In the genomic region with DNA sequence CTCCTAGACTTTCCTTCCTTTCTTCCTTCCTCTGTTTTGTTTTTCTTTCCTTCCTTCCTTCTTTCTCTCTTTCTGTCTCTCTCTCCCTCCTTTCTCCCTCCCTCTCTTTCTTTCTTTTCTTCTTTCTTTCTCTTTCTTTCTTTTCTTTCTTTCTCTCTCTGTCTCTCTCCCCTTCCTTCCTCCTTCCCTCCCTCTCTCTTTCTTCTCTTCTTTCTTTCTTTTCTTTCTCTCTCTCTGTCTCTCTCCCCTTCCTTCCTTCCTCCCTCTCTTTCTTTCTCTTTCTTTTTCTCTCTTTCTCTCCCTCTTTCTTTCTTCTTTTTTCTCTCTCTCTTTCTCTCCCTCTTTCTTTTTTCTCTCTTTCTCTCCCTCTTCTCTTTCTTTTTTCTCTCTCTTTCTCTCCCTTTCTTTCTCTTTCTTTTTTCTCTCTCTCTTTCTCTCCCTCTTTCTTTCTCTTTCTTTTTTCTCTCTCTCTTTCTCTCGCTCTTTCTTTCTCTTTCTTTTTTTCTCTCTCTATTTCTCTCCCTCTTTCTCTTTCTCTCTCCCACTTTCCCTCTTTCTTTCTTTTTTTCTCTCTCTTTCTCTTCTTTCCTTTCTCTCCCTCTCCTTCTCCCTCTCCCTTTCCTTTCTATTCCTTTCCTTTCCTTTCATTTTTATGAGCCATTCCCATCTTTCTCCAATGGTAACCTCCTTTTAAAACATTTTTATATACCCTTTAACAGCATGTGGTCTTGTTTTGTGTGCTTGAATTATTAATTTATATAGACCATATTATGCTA, we compare ENCODE assay signal across 26 cellular contexts. TPM values are rescaled to one million over a fixed set of nuclear protein-coding genes. Genes with fewer than 3 reads are reported as not detected.
DNase-seq lines count a peak whose midpoint lies in the region; ATAC-seq and TF ChIP-seq lines count a peak whose summit lies in the region.
"Had no signal": no experiment of that assay in that cellular context is flagged by ENCODE, and none has a peak within 500 bp of the region (broad histone marks: within the 10 kb centered on the region; RNA-seq: fewer than 3 reads in every experiment).

No MANE protein-coding gene starts in this region.

- H3K4me3 ChIP-seq in SK-N-SH (ENCODE audit: low read depth in 2 of 2, low read length in 1 of 2) (no peak overlapping the region), HEK293 (ENCODE audit: low read depth, low read length) (no peak overlapping the region), duodenal mucosa (ENCODE audit: low read depth in 1 of 2, low read length in 2 of 2) (peak overlapping the region; percentile 44 to 75), rectal smooth muscle tissue (ENCODE audit: low read length) (peak overlapping the region; percentile 32)
- H3K4me3 ChIP-seq: GM23338, PC-9, SJSA1 had no signal

- no peaks in the 10 kb centered on the region for H3F3A ChIP-seq in SK-N-SH (replicated peaks; ENCODE audit: insufficient read depth)

- 31% methylated on average over 1 of the region's 1 CpG for WGBS in SK-N-SH (ENCODE audit: low lambda C conversion rate)

- no peak for TF ChIP-seq EP300 in SK-N-SH (IDR thresholded peaks at IDR 0.05; ENCODE audit: borderline replicate concordance in 1 of 2, low read depth in 1 of 2, low read length in 1 of 2)

- ATAC-seq in SK-N-SH treated with all-trans-retinoic acid at 6 μM for 48 hours (no peak), GM18520 (IDR thresholded peaks at IDR 0.05; ENCODE audit: unreplicated experiment) (no peak)
- ATAC-seq: GM23338 had no signal

- no peak for DNase-seq in SK-N-SH
- no peak for DNase-seq in HUDEP-2 (lab: John Stamatoyannopoulos, UW; ENCODE audit: unreplicated experiment in 76 of 76)
- no peak for DNase-seq in cerebellar nuclear complex (lab: John Stamatoyannopoulos, UW)
- DNase-seq: BE2C, H9, HFFc6, KBM-7, MV-4-11, NCI-H1105, NCI-H1436 treated with DMSO at 0.1 percent for 48 hours, NCI-H187 treated with DMSO at 0.1 percent for 48 hours, NCI-H446, NCI-H526, NCI-H82, PC-9, Right ventricle myocardium superior, RPMI8226 had no signal

- no peak overlapping the region for H3K4me2 ChIP-seq in SK-N-SH
- H3K4me2 ChIP-seq: GM23338, PC-9 had no signal

- H3K9ac ChIP-seq in SK-N-SH (no peak overlapping the region), duodenal mucosa (ENCODE audit: low read depth in 1 of 2, low read length in 2 of 2) (no peak overlapping the region), rectal smooth muscle tissue (ENCODE audit: low read length) (no peak overlapping the region)

- no peaks in the 10 kb centered on the region for H3K9me3 ChIP-seq in SK-N-SH
- H3K9me3 ChIP-seq in HEK293 (ENCODE audit: control insufficient read depth, insufficient read depth, low read depth, low read length): no peaks in the 10 kb centered on the region
- no peaks in the 10 kb centered on the region for H3K9me3 ChIP-seq in duodenal mucosa (ENCODE audit: control insufficient read depth in 1 of 2, low read length in 2 of 2)
- H3K9me3 ChIP-seq: BE2C, SJSA1 had no signal

- H3K4me1 ChIP-seq in SK-N-SH (ENCODE audit: control insufficient read depth in 1 of 2, insufficient read depth in 2 of 2, low read depth in 1 of 2, low read length in 1 of 2) (no peaks in the 10 kb centered on the region), HEK293 (ENCODE audit: control insufficient read depth, insufficient read depth, low read length) (no peaks in the 10 kb centered on the region), duodenal mucosa (ENCODE audit: control insufficient read depth in 1 of 2, insufficient read depth in 2 of 2, low read length in 2 of 2) (no peaks in the 10 kb centered on the region), rectal smooth muscle tissue (ENCODE audit: control insufficient read depth, insufficient read depth, low read length) (no peaks in the 10 kb centered on the region)
- H3K4me1 ChIP-seq: BE2C, SJSA1 had no signal

- no peaks in the 10 kb centered on the region for H3K79me2 ChIP-seq in SK-N-SH (ENCODE audit: insufficient read depth)

- no peaks in the 10 kb centered on the region for H4K20me1 ChIP-seq in SK-N-SH (ENCODE audit: insufficient read depth)

- H3K27me3 ChIP-seq in SK-N-SH (ENCODE audit: insufficient read depth): no peaks in the 10 kb centered on the region
- H3K27me3 ChIP-seq in duodenal mucosa (ENCODE audit: control insufficient read depth in 1 of 2, insufficient read depth in 2 of 2, low read length in 2 of 2): no peaks in the 10 kb centered on the region
- no peaks in the 10 kb centered on the region for H3K27me3 ChIP-seq in rectal smooth muscle tissue (ENCODE audit: control insufficient read depth, insufficient read depth, low read length)
- H3K27me3 ChIP-seq: BE2C, SJSA1 had no signal

- CTCF ChIA-PET in SK-N-SH (lab: Yijun Ruan, JAX) (interaction anchor here (0.5 kb wide), 1 partner anchor 826 kb away, joined by 3 read pairs; no protein-coding TSS in a partner anchor), HEK293 (lab: Yijun Ruan, JAX) (interaction anchor here (0.5 to 0.7 kb wide), 3 partner anchors 9 to 50 kb away, joined by 3 to 5 read pairs (median 3); no protein-coding TSS in a partner anchor)

- no peak for TF ChIP-seq CTCF in SK-N-SH (IDR thresholded peaks at IDR 0.05)
- TF ChIP-seq CTCF in HEK293 (tag by site-specific recombination; IDR thresholded peaks at IDR 0.05): no peak

- POLR2A ChIA-PET in SK-N-SH (lab: Yijun Ruan, JAX): no interaction called here
- POLR2A ChIA-PET in HEK293 (lab: Yijun Ruan, JAX): no interaction called here

- H2AFZ ChIP-seq in SK-N-SH (ENCODE audit: low read depth): peak overlapping the region; percentile 51; the same call in 1 of the 2 replicates
- H2AFZ ChIP-seq: GM23338, PC-9 had no signal

- no peak for TF ChIP-seq RAD21 in SK-N-SH (IDR thresholded peaks at IDR 0.05; ENCODE audit: low read length)

- no peak overlapping the region for H3K27ac ChIP-seq in SK-N-SH (ENCODE audit: low read depth in 2 of 2, low read length in 1 of 2)
- no peak overlapping the region for H3K27ac ChIP-seq in HEK293 (ENCODE audit: extremely low read depth, low read depth, low read length)
- H3K27ac ChIP-seq in duodenal mucosa (ENCODE audit: low read depth, low read length): no peak overlapping the region
- no peak overlapping the region for H3K27ac ChIP-seq in rectal smooth muscle tissue (ENCODE audit: low read depth, low read length)
- H3K27ac ChIP-seq: 22Rv1, PC-9, SJSA1 had no signal

- peaks cover 0 to 4% of the 10 kb centered on the region in 2 experiments for H3K36me3 ChIP-seq in SK-N-SH (replicated peaks in 1 of 2; ENCODE audit: control insufficient read depth in 1 of 2, insufficient read depth in 2 of 2, low read length in 1 of 2)
- H3K36me3 ChIP-seq in HEK293 (ENCODE audit: control insufficient read depth in 2 of 2, insufficient read depth in 1 of 2, low read length in 2 of 2): no peaks in the 10 kb centered on the region
- H3K36me3 ChIP-seq in duodenal mucosa (ENCODE audit: control insufficient read depth in 1 of 2, insufficient read depth in 2 of 2, low read length in 2 of 2): no peaks in the 10 kb centered on the region
- H3K36me3 ChIP-seq in rectal smooth muscle tissue (ENCODE audit: control insufficient read depth, insufficient read depth, low read length): no peaks in the 10 kb centered on the region
- H3K36me3 ChIP-seq: BE2C, SJSA1 had no signal

- H3K9me2 ChIP-seq in SK-N-SH: no peaks in the 10 kb centered on the region

TF ChIP-seq in SK-N-SH, 30 proteins besides CTCF, POLR2A, EP300 and RAD21 (continues in another document):
- TF ChIP-seq TAF1 (IDR thresholded peaks at IDR 0.05; ENCODE audit: borderline replicate concordance, low read depth, low read length) (no peak), ELF1 (IDR thresholded peaks at IDR 0.05) (no peak)

TF ChIP-seq in SK-N-SH treated with all-trans-retinoic acid at 6 μM for 48 hours, 23 proteins besides CTCF, POLR2A, EP300 and RAD21:
- no peak for TF ChIP-seq RARB (CRISPR knock-in tag; IDR thresholded peaks at IDR 0.05)
- no peak for TF ChIP-seq ZNF8 (CRISPR knock-in tag; IDR thresholded peaks at IDR 0.05)

TF ChIP-seq in HEK293, 187 proteins besides CTCF, POLR2A, EP300 and RAD21:
- TF ChIP-seq, protein P1, sequence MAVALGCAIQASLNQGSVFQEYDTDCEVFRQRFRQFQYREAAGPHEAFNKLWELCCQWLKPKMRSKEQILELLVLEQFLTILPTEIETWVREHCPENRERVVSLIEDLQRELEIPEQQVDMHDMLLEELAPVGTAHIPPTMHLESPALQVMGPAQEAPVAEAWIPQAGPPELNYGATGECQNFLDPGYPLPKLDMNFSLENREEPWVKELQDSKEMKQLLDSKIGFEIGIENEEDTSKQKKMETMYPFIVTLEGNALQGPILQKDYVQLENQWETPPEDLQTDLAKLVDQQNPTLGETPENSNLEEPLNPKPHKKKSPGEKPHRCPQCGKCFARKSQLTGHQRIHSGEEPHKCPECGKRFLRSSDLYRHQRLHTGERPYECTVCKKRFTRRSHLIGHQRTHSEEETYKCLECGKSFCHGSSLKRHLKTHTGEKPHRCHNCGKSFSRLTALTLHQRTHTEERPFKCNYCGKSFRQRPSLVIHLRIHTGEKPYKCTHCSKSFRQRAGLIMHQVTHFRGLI (tag by site-specific recombination; IDR thresholded peaks at IDR 0.05): no peak
- TF ChIP-seq ZNF596 (tag by site-specific recombination; IDR thresholded peaks at IDR 0.05) (peak; percentile 63), ZNF157 (tag by site-specific recombination; IDR thresholded peaks at IDR 0.05) (no peak), PRDM1 (tag by site-specific recombination; IDR thresholded peaks at IDR 0.05) (peak; percentile 97), ZNF366 (tag by site-specific recombination; conservative IDR thresholded peaks at IDR 0.05) (peak; percentile 85)

RNA-seq across cellular contexts. Expression of a gene that starts 2.3 kb away (rescaled TPM):
- polyA plus RNA-seq in SK-N-SH (2012; rRNA removed): 0.13 and 0.29 TPM in 2 replicates
- 0.24 and 0.51 TPM in 2 replicates for polyA plus RNA-seq in SK-N-SH (2012; cell fraction: cytosol; rRNA removed)
- polyA plus RNA-seq in SK-N-SH (2012; cell fraction: nucleus; rRNA removed): 0.14 and 0.25 TPM in 2 replicates
- polyA plus RNA-seq: CD14-positive monocyte, GM23338 had no signal

Comparison
In these comparisons a context has a peak if more than half of its experiments do, and no peak if none do; other contexts are left out.
1. H3K4me3 ChIP-seq: peak in duodenal mucosa (2 of 2) and rectal smooth muscle tissue (single experiment); none in SK-N-SH (0 of 2) and HEK293 (single experiment).